20 cellular contexts compared by ENCODE assay signal in genomic region chr18:13635046-13635445, GRCh38.
DNase-seq lines count a peak whose midpoint lies in the region; ATAC-seq, FAIRE-seq and TF ChIP-seq lines count a peak whose summit lies in the region.
"Had no signal": no experiment of that assay in that cellular context is flagged by ENCODE, and none has a peak within 500 bp of the region (broad histone marks: within the 10 kb centered on the region; RNA-seq: fewer than 3 reads in every experiment).

No MANE protein-coding gene starts in this region.

- no peak for TF ChIP-seq CTCF in heart right ventricle (IDR thresholded peaks at IDR 0.05)

- H3K27ac ChIP-seq in caudate nucleus (ENCODE audit: low read depth, low read length) (peak overlapping the region; percentile 27), heart right ventricle (peak overlapping the region in 3 of 10 donors; percentile 25 to 44 (median 38)), trophoblast cell (ENCODE audit: low read depth, low read length) (no peak overlapping the region)
- H3K27ac ChIP-seq: A549; BLaER1 treated with 17β-estradiol and CSF1 and Interleukin-3, amounts not matched to agents 10 nM and 100 nM; GM23248; HL-60; KMS-11 had no signal

- H4K12ac ChIP-seq in trophoblast cell (ENCODE audit: low read depth, low read length), result no peak overlapping the region

- H3K4me3 ChIP-seq in heart right ventricle (no peak overlapping the region), trophoblast cell (ENCODE audit: low read depth, low read length) (no peak overlapping the region)
- H3K4me3 ChIP-seq: A549; BLaER1 treated with 17β-estradiol and CSF1 and Interleukin-3, amounts not matched to agents 10 nM and 100 nM; GM12878; GM23248; HAP-1 had no signal

- H3K79me2 ChIP-seq in trophoblast cell (ENCODE audit: control insufficient read depth, insufficient read depth, low read length, poor library complexity), result no peaks in the 10 kb centered on the region

- no peak overlapping the region for H3K9ac ChIP-seq in trophoblast cell (ENCODE audit: low read length)
- H3K9ac ChIP-seq: BLaER1 treated with 17β-estradiol and CSF1 and Interleukin-3, amounts not matched to agents 10 nM and 100 nM; GM23248; KMS-11 had no signal

- no peak for FAIRE-seq in GM12892 (lab: Jason Lieb, UNC)
- FAIRE-seq: A549, GM12878 had no signal

- 39 to 57% methylated on average over 5 of the region's 5 CpGs for WGBS in heart right ventricle, 2 donors
- no CpG with 5 or more reads among the region's 5 CpGs for WGBS in trophoblast cell (ENCODE audit: extremely low coverage, insufficient coverage, insufficient read length)

- no peak overlapping the region for H2BK120ac ChIP-seq in trophoblast cell (ENCODE audit: insufficient read depth, low read length, poor library complexity)

- H3K4ac ChIP-seq in trophoblast cell (ENCODE audit: low read depth, low read length), result no peak overlapping the region

- intact Hi-C loops in heart right ventricle (cut with DNase I), result loop anchor here in 2 of 10 donors (10.0 kb wide), 2 partner anchors 190 to 640 kb away; partner anchors contain the start of gene CEP192 (in 1 of the 2)
- intact Hi-C loops in sciatic nerve (cut with DNase I), result no loop called here

- H3K18ac ChIP-seq in trophoblast cell (ENCODE audit: low read length), result no peak overlapping the region

- H2AFZ ChIP-seq in trophoblast cell (ENCODE audit: insufficient read depth, low read length, poor library complexity), result no peak overlapping the region
- H2AFZ ChIP-seq: GM23248 had no signal

- H3K9me3 ChIP-seq in heart right ventricle (peaks cover 0 to 9% (median 0%) of the 10 kb centered on the region in 11 donors), trophoblast cell (ENCODE audit: insufficient read depth, low read depth, low read length) (peaks cover 14% of the 10 kb centered on the region)
- H3K9me3 ChIP-seq: A549, HAP-1 had no signal

- no peak overlapping the region for H3K23ac ChIP-seq in trophoblast cell (ENCODE audit: low read length)

- no peaks in the 10 kb centered on the region for H3K79me1 ChIP-seq in trophoblast cell (ENCODE audit: low read length)

- DNase-seq in Ammon's horn (ENCODE audit: low spot score) (peak; percentile 69), caudate nucleus (lab: John Stamatoyannopoulos, UW) (peak in 11 of 61 donors; percentile 23 to 68 (median 50)), heart right ventricle (peak; percentile 55 to 57), midbrain (lab: John Stamatoyannopoulos, UW) (peak; percentile 81), NCI-H446 treated with DMSO at 0.1 percent for 48 hours (lab: John Stamatoyannopoulos, UW) (no peak), sciatic nerve (ENCODE audit: low spot score) (no peak), trophoblast cell (no peak), GM12892 (ENCODE audit: insufficient read length) (no peak)
- DNase-seq: Calu3; CD8-positive, alpha-beta T cell; GM23248; NCI-H1417; NCI-H1930; RPMI8226 had no signal

- H3K27me3 ChIP-seq in heart right ventricle (no peaks in the 10 kb centered on the region), trophoblast cell (ENCODE audit: insufficient read depth, low read length) (no peaks in the 10 kb centered on the region)
- H3K27me3 ChIP-seq: BLaER1 treated with 17β-estradiol and CSF1 and Interleukin-3, amounts not matched to agents 10 nM and 100 nM had no signal

- no peak overlapping the region for H3K14ac ChIP-seq in trophoblast cell (ENCODE audit: low read length)

- no peak overlapping the region for H2BK5ac ChIP-seq in trophoblast cell (ENCODE audit: low read depth, low read length, poor library complexity)

- no peak overlapping the region for H3K4me2 ChIP-seq in trophoblast cell (ENCODE audit: low read length)
- H3K4me2 ChIP-seq: A549; BLaER1 treated with 17β-estradiol and CSF1 and Interleukin-3, amounts not matched to agents 10 nM and 100 nM; KMS-11 had no signal

- ATAC-seq in heart right ventricle (peak in 7 of 8 donors; percentile 28 to 68 (median 53)), sciatic nerve (no peak)
- ATAC-seq: A549; CD8-positive, alpha-beta T cell; GM12878 had no signal

- peaks cover 0 to 4% (median 0%) of the 10 kb centered on the region in 9 donors for H3K36me3 ChIP-seq in heart right ventricle
- H3K36me3 ChIP-seq in trophoblast cell (ENCODE audit: control insufficient read depth in 1 of 2, insufficient read depth in 2 of 2, low read length in 2 of 2), result no peaks in the 10 kb centered on the region
- H3K36me3 ChIP-seq: HAP-1 had no signal

- H4K91ac ChIP-seq in trophoblast cell (ENCODE audit: low read depth, low read length), result no peak overlapping the region

- no peak overlapping the region for H4K8ac ChIP-seq in trophoblast cell (ENCODE audit: low read depth, low read length)

- H2AK5ac ChIP-seq in trophoblast cell (ENCODE audit: low read length), result no peak overlapping the region

- no peak overlapping the region for H2BK12ac ChIP-seq in trophoblast cell (ENCODE audit: low read length)

- H3K4me1 ChIP-seq in heart right ventricle (peaks cover 2 to 31% (median 21%) of the 10 kb centered on the region in 9 donors), trophoblast cell (ENCODE audit: control insufficient read depth in 1 of 2, insufficient read depth in 2 of 2, low read length in 2 of 2) (no peaks in the 10 kb centered on the region)
- H3K4me1 ChIP-seq: A549, HAP-1 had no signal

- no peak for TF ChIP-seq POLR2A in GM12892 (IDR thresholded peaks at IDR 0.05; ENCODE audit: low read depth, low read length)

Comparison
In these comparisons a context has a peak if more than half of its experiments do, and no peak if none do; other contexts are left out.
1. DNase-seq: peak in Ammon's horn (single experiment), heart right ventricle (2 of 2) and midbrain (single experiment); none in NCI-H446 treated with DMSO at 0.1 percent for 48 hours (single experiment), sciatic nerve (single experiment), trophoblast cell (0 of 2) and GM12892 (single experiment).